14 cellular contexts compared by ENCODE assay signal in the genomic region with DNA sequence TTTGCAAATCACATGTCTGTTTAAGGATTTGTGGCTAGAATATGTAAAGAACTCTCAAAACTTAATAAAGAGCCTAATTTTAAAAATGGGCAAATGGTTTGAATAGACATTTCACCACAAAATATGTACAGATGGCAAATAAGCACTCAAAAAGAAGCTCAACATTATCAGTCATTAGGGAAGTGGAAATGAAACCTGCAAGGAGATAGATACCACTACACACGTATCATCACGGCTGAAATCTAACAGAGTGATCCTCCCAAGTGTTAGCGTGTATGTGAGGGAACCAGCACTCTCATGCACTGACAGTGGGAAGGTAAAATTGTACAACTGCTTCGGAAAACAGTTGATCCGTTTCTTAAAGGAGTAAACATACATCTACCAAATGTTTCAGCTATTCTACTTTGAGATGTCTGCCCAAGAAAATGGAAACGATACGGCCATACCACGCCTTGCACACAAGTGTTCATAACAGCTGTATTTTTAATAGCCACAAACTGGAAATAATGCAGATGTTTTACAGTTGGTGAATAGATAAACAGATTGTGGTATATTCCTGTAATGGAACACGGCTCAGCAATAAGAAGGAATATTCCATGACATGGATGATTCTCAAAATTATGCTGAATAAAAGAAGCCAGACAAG. TPM values are rescaled to one million over a fixed set of nuclear protein-coding genes. Genes with fewer than 3 reads are reported as not detected.
DNase-seq lines count a peak whose midpoint lies in the region; ATAC-seq and TF ChIP-seq lines count a peak whose summit lies in the region.
"Had no signal": no experiment of that assay in that cellular context is flagged by ENCODE, and none has a peak within 500 bp of the region (broad histone marks: within the 10 kb centered on the region; RNA-seq: fewer than 3 reads in every experiment).

No MANE protein-coding gene starts in this region.

- TF ChIP-seq CTCF in SU-DHL-6 (IDR thresholded peaks at IDR 0.05; ENCODE audit: insufficient read depth, low read length, poor library complexity, severe bottlenecking) (no peak), hepatocyte (IDR thresholded peaks at IDR 0.05; ENCODE audit: poor library complexity) (no peak)

- H4K20me1 ChIP-seq in SU-DHL-6 (ENCODE audit: low read depth, low read length) (no peaks in the 10 kb centered on the region), hepatocyte (ENCODE audit: insufficient read depth, poor library complexity, severe bottlenecking) (no peaks in the 10 kb centered on the region)

- H3K4me3 ChIP-seq in SU-DHL-6 (ENCODE audit: insufficient read depth, low read length, poor library complexity, severe bottlenecking) (no peak overlapping the region), hepatocyte (no peak overlapping the region)
- H3K4me3 ChIP-seq: neural progenitor cell, tibial nerve had no signal

- H3K9me3 ChIP-seq in SU-DHL-6 (ENCODE audit: insufficient read depth, low read length) (no peaks in the 10 kb centered on the region), hepatocyte (ENCODE audit: low read depth) (no peaks in the 10 kb centered on the region)
- H3K9me3 ChIP-seq: tibial nerve had no signal

- no peaks in the 10 kb centered on the region for H3K36me3 Mint-ChIP-seq in natural killer cell treated with Interleukin-12 subunit alpha and Interleukin-12 subunit beta and Interleukin-15 and Interleukin-18, amount 100 ng/mL, for 72 hours
- H3K36me3 Mint-ChIP-seq: activated naive CD4-positive, alpha-beta T cell treated with anti-CD3 and anti-CD28 coated beads, Interleukin-2, amount 50 U/mL, for 24 hours; CD4-positive, CD25-positive, alpha-beta regulatory T cell had no signal

- ATAC-seq in GM18520 (IDR thresholded peaks at IDR 0.05; ENCODE audit: unreplicated experiment) = peak; percentile 97
- peak; percentile 99 for ATAC-seq in GM21528 (IDR thresholded peaks at IDR 0.05; ENCODE audit: low FRiP score, unreplicated experiment)
- peak; percentile 99 for ATAC-seq in HG03108 (IDR thresholded peaks at IDR 0.05; ENCODE audit: unreplicated experiment)
- no peak for ATAC-seq in natural killer cell treated with Interleukin-12 subunit alpha and Interleukin-12 subunit beta and Interleukin-15 and Interleukin-18, amount 100 ng/mL, for 72 hours

- H3K4me1 ChIP-seq in hepatocyte (ENCODE audit: insufficient read depth) = no peaks in the 10 kb centered on the region
- H3K4me1 ChIP-seq: neural progenitor cell had no signal

- no peaks in the 10 kb centered on the region for H3F3A ChIP-seq in SU-DHL-6 (ENCODE audit: insufficient read depth)

- H3K27ac ChIP-seq in SU-DHL-6 (ENCODE audit: low read depth, low read length) (no peak overlapping the region), hepatocyte (no peak overlapping the region)
- H3K27ac ChIP-seq: neural progenitor cell, tibial nerve had no signal

- peaks cover 28 to 31% of the 10 kb centered on the region in 2 donors for H3K27me3 Mint-ChIP-seq in natural killer cell treated with Interleukin-12 subunit alpha and Interleukin-12 subunit beta and Interleukin-15 and Interleukin-18, amount 100 ng/mL, for 72 hours

- no peaks in the 10 kb centered on the region for H3K9me2 ChIP-seq in SU-DHL-6 (replicated peaks; ENCODE audit: insufficient read depth, low read length)
- no peaks in the 10 kb centered on the region for H3K9me2 ChIP-seq in hepatocyte (replicated peaks; ENCODE audit: insufficient read depth)

- no peak for DNase-seq in COR-L47 (lab: John Stamatoyannopoulos, UW)
- no peak for DNase-seq in hepatocyte (ENCODE audit: low spot score)
- no peak for DNase-seq in activated CD4-positive, alpha-beta T cell treated with anti-CD3 and anti-CD28 coated beads, Interleukin-2, amount 50 U/mL, for 48 hours
- DNase-seq in natural killer cell treated with Interleukin-12 subunit alpha and Interleukin-12 subunit beta and Interleukin-15 and Interleukin-18, amount 100 ng/mL, for 72 hours (ENCODE audit: low spot score) = no peak
- DNase-seq: CD4-positive, CD25-positive, alpha-beta regulatory T cell; endodermal cell; NCI-H69 had no signal

- no peaks in the 10 kb centered on the region for H3K9me3 Mint-ChIP-seq in natural killer cell treated with Interleukin-12 subunit alpha and Interleukin-12 subunit beta and Interleukin-15 and Interleukin-18, amount 100 ng/mL, for 72 hours
- H3K9me3 Mint-ChIP-seq: activated naive CD4-positive, alpha-beta T cell treated with anti-CD3 and anti-CD28 coated beads, Interleukin-2, amount 50 U/mL, for 24 hours; endodermal cell had no signal

- no peak overlapping the region for H3K27ac Mint-ChIP-seq in natural killer cell treated with Interleukin-12 subunit alpha and Interleukin-12 subunit beta and Interleukin-15 and Interleukin-18, amount 100 ng/mL, for 72 hours
- H3K27ac Mint-ChIP-seq: activated naive CD4-positive, alpha-beta T cell treated with anti-CD3 and anti-CD28 coated beads, Interleukin-2, amount 50 U/mL, for 24 hours; CD4-positive, CD25-positive, alpha-beta regulatory T cell; endodermal cell had no signal

- H3K4me2 ChIP-seq in SU-DHL-6 (ENCODE audit: low read depth, low read length, poor library complexity, severe bottlenecking) (peak overlapping the region; percentile 22), hepatocyte (no peak overlapping the region)
- H3K4me2 ChIP-seq: neural progenitor cell had no signal

- 82% methylated on average over 9 of the region's 9 CpGs for WGBS in hepatocyte (ENCODE audit: low lambda C conversion rate, missing lambda C conversion rate)

- no peaks in the 10 kb centered on the region for H3K4me1 Mint-ChIP-seq in natural killer cell treated with Interleukin-12 subunit alpha and Interleukin-12 subunit beta and Interleukin-15 and Interleukin-18, amount 100 ng/mL, for 72 hours (ENCODE audit: low read depth in 2 of 2)
- H3K4me1 Mint-ChIP-seq: activated naive CD4-positive, alpha-beta T cell treated with anti-CD3 and anti-CD28 coated beads, Interleukin-2, amount 50 U/mL, for 24 hours; endodermal cell; neural progenitor cell had no signal

- H3K79me2 ChIP-seq in SU-DHL-6 (ENCODE audit: insufficient read depth, low read length) (no peaks in the 10 kb centered on the region), hepatocyte (no peaks in the 10 kb centered on the region)

- H3K27me3 ChIP-seq in SU-DHL-6 (ENCODE audit: low read length) (no peaks in the 10 kb centered on the region), hepatocyte (peaks cover 5% of the 10 kb centered on the region)
- H3K27me3 ChIP-seq: neural progenitor cell, tibial nerve had no signal

- H3K36me3 ChIP-seq in SU-DHL-6 (ENCODE audit: low read length) = no peaks in the 10 kb centered on the region
- no peaks in the 10 kb centered on the region for H3K36me3 ChIP-seq in hepatocyte (replicated peaks; ENCODE audit: insufficient read depth, low read depth)
- H3K36me3 ChIP-seq: neural progenitor cell, tibial nerve had no signal

- no peak overlapping the region for H3K9ac ChIP-seq in SU-DHL-6 (ENCODE audit: low read length)
- H3K9ac ChIP-seq: neural progenitor cell had no signal

- no peak overlapping the region for H3K4me3 Mint-ChIP-seq in natural killer cell treated with Interleukin-12 subunit alpha and Interleukin-12 subunit beta and Interleukin-15 and Interleukin-18, amount 100 ng/mL, for 72 hours
- H3K4me3 Mint-ChIP-seq: activated naive CD4-positive, alpha-beta T cell treated with anti-CD3 and anti-CD28 coated beads, Interleukin-2, amount 50 U/mL, for 24 hours; CD4-positive, CD25-positive, alpha-beta regulatory T cell; endodermal cell; neural progenitor cell had no signal

- H2AFZ ChIP-seq in SU-DHL-6 (ENCODE audit: low read depth, low read length, severe bottlenecking) (no peak overlapping the region), hepatocyte (no peak overlapping the region)
- H2AFZ ChIP-seq: neural progenitor cell had no signal

RNA-seq across cellular contexts. Expression of a gene that starts 14.5 kb away (rescaled TPM):
- total RNA-seq in hepatocyte = 46.8 and 49.5 TPM in 2 replicates
- polyA plus RNA-seq in hepatocyte = 30.1 and 35.4 TPM in 2 replicates
- 10 to 100 TPM; 70.3 to 73.2 TPM for total RNA-seq in natural killer cell treated with Interleukin-12 subunit alpha and Interleukin-12 subunit beta and Interleukin-15 and Interleukin-18, amount 100 ng/mL, for 72 hours

Comparison
In these comparisons a context has a peak if more than half of its experiments do, and no peak if none do; other contexts are left out.
1. ATAC-seq: peak in GM18520 (single experiment), GM21528 (single experiment) and HG03108 (single experiment); none in natural killer cell treated with Interleukin-12 subunit alpha and Interleukin-12 subunit beta and Interleukin-15 and Interleukin-18, amount 100 ng/mL, for 72 hours (0 of 2).